In genomic region chr3:129323651-129324294, GRCh38 we compare ENCODE assay signal across 1 cellular context.
TF ChIP-seq lines count a peak whose summit lies in the region.

No MANE protein-coding gene starts in this region.

TF ChIP-seq in HepG2, 621 proteins besides CTCF, POLR2A, EP300 and RAD21 (continued from another document and continues in another):
- TF ChIP-seq ZNF776 (CRISPR knock-in tag; IDR thresholded peaks at IDR 0.05): no peak
- TF ChIP-seq, protein P1, sequence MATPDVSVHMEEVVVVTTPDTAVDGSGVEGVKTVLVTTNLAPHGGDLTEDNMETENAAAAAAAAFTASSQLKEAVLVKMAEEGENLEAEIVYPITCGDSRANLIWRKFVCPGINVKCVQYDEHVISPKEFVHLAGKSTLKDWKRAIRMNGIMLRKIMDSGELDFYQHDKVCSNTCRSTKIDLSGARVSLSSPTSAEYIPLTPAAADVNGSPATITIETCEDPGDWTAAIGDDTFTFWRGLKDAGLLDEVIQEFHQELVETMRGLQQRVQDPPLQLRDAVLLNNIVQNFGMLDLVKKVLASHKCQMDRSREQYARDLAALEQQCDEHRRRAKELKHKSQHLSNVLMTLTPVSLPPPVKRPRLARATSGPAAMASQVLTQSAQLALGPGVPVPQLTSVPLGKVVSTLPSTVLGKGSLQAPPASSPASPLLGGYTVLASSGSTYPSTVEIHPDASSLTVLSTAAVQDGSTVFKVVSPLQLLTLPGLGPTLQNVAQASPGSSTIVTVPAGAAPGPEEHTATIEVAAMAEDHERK (CRISPR knock-in tag; IDR thresholded peaks at IDR 0.05; ENCODE audit: low read depth): no peak
- no peak for TF ChIP-seq ZNF512B (CRISPR knock-in tag; IDR thresholded peaks at IDR 0.05; ENCODE audit: borderline replicate concordance)
- no peak for TF ChIP-seq ZNF781 (CRISPR knock-in tag; IDR thresholded peaks at IDR 0.05; ENCODE audit: borderline replicate concordance, not compliant biosample characterization)
- no peak for TF ChIP-seq ZNF207 (IDR thresholded peaks at IDR 0.05; ENCODE audit: borderline replicate concordance)
- no peak for TF ChIP-seq ETV6 (CRISPR knock-in tag; conservative IDR thresholded peaks at IDR 0.05)
- TF ChIP-seq NR2F1 (CRISPR knock-in tag; IDR thresholded peaks at IDR 0.05): no peak
- TF ChIP-seq ZNF264 (CRISPR knock-in tag; IDR thresholded peaks at IDR 0.05): peak; percentile 66; the same call in 1 of the 2 replicates
- TF ChIP-seq, protein P2, sequence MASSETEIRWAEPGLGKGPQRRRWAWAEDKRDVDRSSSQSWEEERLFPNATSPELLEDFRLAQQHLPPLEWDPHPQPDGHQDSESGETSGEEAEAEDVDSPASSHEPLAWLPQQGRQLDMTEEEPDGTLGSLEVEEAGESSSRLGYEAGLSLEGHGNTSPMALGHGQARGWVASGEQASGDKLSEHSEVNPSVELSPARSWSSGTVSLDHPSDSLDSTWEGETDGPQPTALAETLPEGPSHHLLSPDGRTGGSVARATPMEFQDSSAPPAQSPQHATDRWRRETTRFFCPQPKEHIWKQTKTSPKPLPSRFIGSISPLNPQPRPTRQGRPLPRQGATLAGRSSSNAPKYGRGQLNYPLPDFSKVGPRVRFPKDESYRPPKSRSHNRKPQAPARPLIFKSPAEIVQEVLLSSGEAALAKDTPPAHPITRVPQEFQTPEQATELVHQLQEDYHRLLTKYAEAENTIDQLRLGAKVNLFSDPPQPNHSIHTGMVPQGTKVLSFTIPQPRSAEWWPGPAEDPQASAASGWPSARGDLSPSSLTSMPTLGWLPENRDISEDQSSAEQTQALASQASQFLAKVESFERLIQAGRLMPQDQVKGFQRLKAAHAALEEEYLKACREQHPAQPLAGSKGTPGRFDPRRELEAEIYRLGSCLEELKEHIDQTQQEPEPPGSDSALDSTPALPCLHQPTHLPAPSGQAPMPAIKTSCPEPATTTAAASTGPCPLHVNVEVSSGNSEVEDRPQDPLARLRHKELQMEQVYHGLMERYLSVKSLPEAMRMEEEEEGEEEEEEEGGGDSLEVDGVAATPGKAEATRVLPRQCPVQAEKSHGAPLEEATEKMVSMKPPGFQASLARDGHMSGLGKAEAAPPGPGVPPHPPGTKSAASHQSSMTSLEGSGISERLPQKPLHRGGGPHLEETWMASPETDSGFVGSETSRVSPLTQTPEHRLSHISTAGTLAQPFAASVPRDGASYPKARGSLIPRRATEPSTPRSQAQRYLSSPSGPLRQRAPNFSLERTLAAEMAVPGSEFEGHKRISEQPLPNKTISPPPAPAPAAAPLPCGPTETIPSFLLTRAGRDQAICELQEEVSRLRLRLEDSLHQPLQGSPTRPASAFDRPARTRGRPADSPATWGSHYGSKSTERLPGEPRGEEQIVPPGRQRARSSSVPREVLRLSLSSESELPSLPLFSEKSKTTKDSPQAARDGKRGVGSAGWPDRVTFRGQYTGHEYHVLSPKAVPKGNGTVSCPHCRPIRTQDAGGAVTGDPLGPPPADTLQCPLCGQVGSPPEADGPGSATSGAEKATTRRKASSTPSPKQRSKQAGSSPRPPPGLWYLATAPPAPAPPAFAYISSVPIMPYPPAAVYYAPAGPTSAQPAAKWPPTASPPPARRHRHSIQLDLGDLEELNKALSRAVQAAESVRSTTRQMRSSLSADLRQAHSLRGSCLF (CRISPR knock-in tag; IDR thresholded peaks at IDR 0.05; ENCODE audit: borderline replicate concordance): no peak
- peak; percentile 65; the same call in 1 of the 2 replicates for TF ChIP-seq ZFY (CRISPR knock-in tag; IDR thresholded peaks at IDR 0.05)
- TF ChIP-seq MED8 (CRISPR knock-in tag; IDR thresholded peaks at IDR 0.05; ENCODE audit: insufficient replicate concordance): no peak
- TF ChIP-seq MEIS2 (CRISPR knock-in tag; IDR thresholded peaks at IDR 0.05): no peak
- peak; percentile 20; the same call in 1 of the 2 replicates for TF ChIP-seq ZNF83 (CRISPR knock-in tag; IDR thresholded peaks at IDR 0.05; ENCODE audit: borderline replicate concordance)
- no peak for TF ChIP-seq ZBTB3 (CRISPR knock-in tag; IDR thresholded peaks at IDR 0.05; ENCODE audit: borderline replicate concordance, low read depth)
- TF ChIP-seq HOXA5 (CRISPR knock-in tag; IDR thresholded peaks at IDR 0.05): no peak
- TF ChIP-seq MIXL1 (CRISPR knock-in tag; IDR thresholded peaks at IDR 0.05): no peak
- TF ChIP-seq, protein P3, sequence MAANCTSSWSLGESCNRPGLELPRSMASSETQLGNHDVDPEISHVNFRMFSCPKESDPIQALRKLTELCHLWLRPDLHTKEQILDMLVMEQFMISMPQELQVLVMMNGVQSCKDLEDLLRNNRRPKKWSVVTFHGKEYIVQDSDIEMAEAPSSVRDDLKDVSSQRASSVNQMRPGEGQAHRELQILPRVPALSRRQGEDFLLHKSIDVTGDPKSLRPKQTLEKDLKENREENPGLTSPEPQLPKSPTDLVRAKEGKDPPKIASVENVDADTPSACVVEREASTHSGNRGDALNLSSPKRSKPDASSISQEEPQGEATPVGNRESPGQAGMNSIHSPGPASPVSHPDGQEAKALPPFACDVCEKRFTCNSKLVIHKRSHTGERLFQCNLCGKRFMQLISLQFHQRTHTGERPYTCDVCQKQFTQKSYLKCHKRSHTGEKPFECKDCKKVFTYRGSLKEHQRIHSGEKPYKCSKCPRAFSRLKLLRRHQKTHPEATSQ (CRISPR knock-in tag; IDR thresholded peaks at IDR 0.05; ENCODE audit: borderline replicate concordance): no peak
- TF ChIP-seq, protein P4, sequence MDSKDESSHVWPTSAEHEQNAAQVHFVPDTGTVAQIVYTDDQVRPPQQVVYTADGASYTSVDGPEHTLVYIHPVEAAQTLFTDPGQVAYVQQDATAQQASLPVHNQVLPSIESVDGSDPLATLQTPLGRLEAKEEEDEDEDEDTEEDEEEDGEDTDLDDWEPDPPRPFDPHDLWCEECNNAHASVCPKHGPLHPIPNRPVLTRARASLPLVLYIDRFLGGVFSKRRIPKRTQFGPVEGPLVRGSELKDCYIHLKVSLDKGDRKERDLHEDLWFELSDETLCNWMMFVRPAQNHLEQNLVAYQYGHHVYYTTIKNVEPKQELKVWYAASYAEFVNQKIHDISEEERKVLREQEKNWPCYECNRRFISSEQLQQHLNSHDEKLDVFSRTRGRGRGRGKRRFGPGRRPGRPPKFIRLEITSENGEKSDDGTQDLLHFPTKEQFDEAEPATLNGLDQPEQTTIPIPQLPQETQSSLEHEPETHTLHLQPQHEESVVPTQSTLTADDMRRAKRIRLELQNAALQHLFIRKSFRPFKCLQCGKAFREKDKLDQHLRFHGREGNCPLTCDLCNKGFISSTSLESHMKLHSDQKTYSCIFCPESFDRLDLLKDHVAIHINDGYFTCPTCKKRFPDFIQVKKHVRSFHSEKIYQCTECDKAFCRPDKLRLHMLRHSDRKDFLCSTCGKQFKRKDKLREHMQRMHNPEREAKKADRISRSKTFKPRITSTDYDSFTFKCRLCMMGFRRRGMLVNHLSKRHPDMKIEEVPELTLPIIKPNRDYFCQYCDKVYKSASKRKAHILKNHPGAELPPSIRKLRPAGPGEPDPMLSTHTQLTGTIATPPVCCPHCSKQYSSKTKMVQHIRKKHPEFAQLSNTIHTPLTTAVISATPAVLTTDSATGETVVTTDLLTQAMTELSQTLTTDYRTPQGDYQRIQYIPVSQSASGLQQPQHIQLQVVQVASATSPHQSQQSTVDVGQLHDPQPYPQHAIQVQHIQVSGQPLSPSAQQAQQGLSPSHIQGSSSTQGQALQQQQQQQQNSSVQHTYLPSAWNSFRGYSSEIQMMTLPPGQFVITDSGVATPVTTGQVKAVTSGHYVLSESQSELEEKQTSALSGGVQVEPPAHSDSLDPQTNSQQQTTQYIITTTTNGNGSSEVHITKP (CRISPR knock-in tag; IDR thresholded peaks at IDR 0.05; ENCODE audit: low read depth): no peak
- no peak for TF ChIP-seq SRSF4 (IDR thresholded peaks at IDR 0.05; ENCODE audit: low read depth, low read length, poor library complexity, severe bottlenecking)
- no peak for TF ChIP-seq ZNF891 (CRISPR knock-in tag; IDR thresholded peaks at IDR 0.05)
- TF ChIP-seq, protein P5, sequence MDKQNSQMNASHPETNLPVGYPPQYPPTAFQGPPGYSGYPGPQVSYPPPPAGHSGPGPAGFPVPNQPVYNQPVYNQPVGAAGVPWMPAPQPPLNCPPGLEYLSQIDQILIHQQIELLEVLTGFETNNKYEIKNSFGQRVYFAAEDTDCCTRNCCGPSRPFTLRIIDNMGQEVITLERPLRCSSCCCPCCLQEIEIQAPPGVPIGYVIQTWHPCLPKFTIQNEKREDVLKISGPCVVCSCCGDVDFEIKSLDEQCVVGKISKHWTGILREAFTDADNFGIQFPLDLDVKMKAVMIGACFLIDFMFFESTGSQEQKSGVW (CRISPR knock-in tag; IDR thresholded peaks at IDR 0.05; ENCODE audit: borderline replicate concordance): no peak
- TF ChIP-seq ZFAT (CRISPR knock-in tag; conservative IDR thresholded peaks at IDR 0.05): no peak
- TF ChIP-seq DR1 (CRISPR knock-in tag; IDR thresholded peaks at IDR 0.05): no peak
- TF ChIP-seq ZNF674 (CRISPR knock-in tag; IDR thresholded peaks at IDR 0.05; ENCODE audit: low read depth): no peak
- TF ChIP-seq, protein P6, sequence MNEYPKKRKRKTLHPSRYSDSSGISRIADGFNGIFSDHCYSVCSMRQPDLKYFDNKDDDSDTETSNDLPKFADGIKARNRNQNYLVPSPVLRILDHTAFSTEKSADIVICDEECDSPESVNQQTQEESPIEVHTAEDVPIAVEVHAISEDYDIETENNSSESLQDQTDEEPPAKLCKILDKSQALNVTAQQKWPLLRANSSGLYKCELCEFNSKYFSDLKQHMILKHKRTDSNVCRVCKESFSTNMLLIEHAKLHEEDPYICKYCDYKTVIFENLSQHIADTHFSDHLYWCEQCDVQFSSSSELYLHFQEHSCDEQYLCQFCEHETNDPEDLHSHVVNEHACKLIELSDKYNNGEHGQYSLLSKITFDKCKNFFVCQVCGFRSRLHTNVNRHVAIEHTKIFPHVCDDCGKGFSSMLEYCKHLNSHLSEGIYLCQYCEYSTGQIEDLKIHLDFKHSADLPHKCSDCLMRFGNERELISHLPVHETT (CRISPR knock-in tag; conservative IDR thresholded peaks at IDR 0.05): no peak
- TF ChIP-seq, protein P7, sequence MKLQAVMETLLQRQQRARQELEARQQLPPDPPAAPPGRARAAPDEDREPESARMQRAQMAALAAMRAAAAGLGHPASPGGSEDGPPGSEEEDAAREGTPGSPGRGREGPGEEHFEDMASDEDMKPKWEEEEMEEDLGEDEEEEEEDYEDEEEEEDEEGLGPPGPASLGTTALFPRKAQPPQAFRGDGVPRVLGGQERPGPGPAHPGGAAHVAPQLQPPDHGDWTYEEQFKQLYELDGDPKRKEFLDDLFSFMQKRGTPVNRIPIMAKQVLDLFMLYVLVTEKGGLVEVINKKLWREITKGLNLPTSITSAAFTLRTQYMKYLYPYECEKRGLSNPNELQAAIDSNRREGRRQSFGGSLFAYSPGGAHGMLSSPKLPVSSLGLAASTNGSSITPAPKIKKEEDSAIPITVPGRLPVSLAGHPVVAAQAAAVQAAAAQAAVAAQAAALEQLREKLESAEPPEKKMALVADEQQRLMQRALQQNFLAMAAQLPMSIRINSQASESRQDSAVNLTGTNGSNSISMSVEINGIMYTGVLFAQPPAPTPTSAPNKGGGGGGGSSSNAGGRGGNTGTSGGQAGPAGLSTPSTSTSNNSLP (IDR thresholded peaks at IDR 0.05; ENCODE audit: low read depth, low read length): no peak
- TF ChIP-seq MEIS1 (CRISPR knock-in tag; IDR thresholded peaks at IDR 0.05; ENCODE audit: borderline replicate concordance): no peak
- 0 out of 2 replicates have a peak, but pooled peaks have one; percentile 13 for TF ChIP-seq PATZ1 (CRISPR knock-in tag; IDR thresholded peaks at IDR 0.05)
- TF ChIP-seq ZKSCAN8 (CRISPR knock-in tag; IDR thresholded peaks at IDR 0.05; ENCODE audit: borderline replicate concordance): no peak
- TF ChIP-seq DZIP1 (CRISPR knock-in tag; IDR thresholded peaks at IDR 0.05): no peak
- TF ChIP-seq ZNF101 (CRISPR knock-in tag; IDR thresholded peaks at IDR 0.05; ENCODE audit: borderline replicate concordance, low read depth): no peak
- TF ChIP-seq ZFP37 (CRISPR knock-in tag; IDR thresholded peaks at IDR 0.05; ENCODE audit: borderline replicate concordance): no peak
